9 cellular contexts compared by ENCODE assay signal in genomic region chr1:206545351-206545750, GRCh38. TPM values are rescaled to one million over a fixed set of nuclear protein-coding genes. Genes with fewer than 3 reads are reported as not detected.
DNase-seq lines count a peak whose midpoint lies in the region; ATAC-seq and TF ChIP-seq lines count a peak whose summit lies in the region.
"Had no signal": no experiment of that assay in that cellular context is flagged by ENCODE, and none has a peak within 500 bp of the region (broad histone marks: within the 10 kb centered on the region; RNA-seq: fewer than 3 reads in every experiment).

No MANE protein-coding gene starts in this region.

- peak; percentile 5 for ATAC-seq in activated CD8-positive, alpha-beta memory T cell treated with anti-CD3 and anti-CD28 coated beads, Interleukin-2, amount 10 ng/mL, durations not matched to agents 7 days and 5 days
- ATAC-seq in T-helper 17 cell = peak; percentile 27
- peak; percentile 14 for ATAC-seq in memory B cell (ENCODE audit: low read depth)

- H3K4me2 ChIP-seq in BLaER1 = peak overlapping the region; percentile 89; the same call in 1 of the 2 replicates

- no peaks in the 10 kb centered on the region for H3K27me3 Mint-ChIP-seq in activated CD8-positive, alpha-beta memory T cell treated with anti-CD3 and anti-CD28 coated beads, Interleukin-2, amount 10 ng/mL, durations not matched to agents 7 days and 5 days
- no peaks in the 10 kb centered on the region for H3K27me3 Mint-ChIP-seq in T-helper 17 cell
- H3K27me3 Mint-ChIP-seq in memory B cell = no peaks in the 10 kb centered on the region

- H3K4me1 ChIP-seq in BLaER1 (peaks cover 79% of the 10 kb centered on the region), HAP-1 (no peaks in the 10 kb centered on the region)

- H4K20me1 ChIP-seq in BLaER1 = no peaks in the 10 kb centered on the region

- H3K4me1 Mint-ChIP-seq in activated CD8-positive, alpha-beta memory T cell treated with anti-CD3 and anti-CD28 coated beads, Interleukin-2, amount 10 ng/mL, durations not matched to agents 7 days and 5 days = peaks cover 13% of the 10 kb centered on the region
- H3K4me1 Mint-ChIP-seq in T-helper 17 cell (peaks cover 17% of the 10 kb centered on the region), memory B cell (peaks cover 2% of the 10 kb centered on the region)

- H3K4me3 ChIP-seq in BLaER1 = no peak overlapping the region
- no peak overlapping the region for H3K4me3 ChIP-seq in HAP-1

- H3K36me3 ChIP-seq in BLaER1 (peaks cover 26% of the 10 kb centered on the region), HAP-1 (replicated peaks) (no peaks in the 10 kb centered on the region)

- H3K9me3 ChIP-seq in BLaER1 = peaks cover 4% of the 10 kb centered on the region; the same call in 1 of the 2 replicates
- no peaks in the 10 kb centered on the region for H3K9me3 ChIP-seq in T-helper 17 cell (ENCODE audit: control insufficient read depth, low read length, poor library complexity, severe bottlenecking)
- H3K9me3 ChIP-seq in HAP-1 = no peaks in the 10 kb centered on the region

- DNase-seq in activated CD8-positive, alpha-beta memory T cell treated with anti-CD3 and anti-CD28 coated beads, Interleukin-2, amount 10 ng/mL, durations not matched to agents 7 days and 5 days = no peak
- no peak for DNase-seq in activated CD8-positive, alpha-beta memory T cell treated with anti-CD3 and anti-CD28 coated beads for 24 hours
- no peak for DNase-seq in T-helper 17 cell
- DNase-seq in memory B cell (ENCODE audit: low spot score in 2 of 2) = no peak
- DNase-seq in HEK293T (ENCODE audit: extremely low spot score) = no peak
- DNase-seq in HAP-1 (ENCODE audit: low spot score in 2 of 2) = no peak
- no peak for DNase-seq in GOT3 (lab: John Stamatoyannopoulos, UW)
- DNase-seq: NCI-H748 treated with DMSO at 0.1 percent for 48 hours had no signal

- POLR2A ChIA-PET in HEK293T (lab: Yijun Ruan, JAX) = interaction anchor here (1.4 kb wide), 1 partner anchor 90 kb away, joined by 3 read pairs; the partner anchor contains the start of gene DYRK3

- H3K27ac Mint-ChIP-seq in activated CD8-positive, alpha-beta memory T cell treated with anti-CD3 and anti-CD28 coated beads, Interleukin-2, amount 10 ng/mL, durations not matched to agents 7 days and 5 days = no peak overlapping the region
- H3K27ac Mint-ChIP-seq in T-helper 17 cell (peak overlapping the region; percentile 37), memory B cell (no peak overlapping the region)

- H3K27me3 ChIP-seq in BLaER1 (no peaks in the 10 kb centered on the region), HAP-1 (ENCODE audit: low read depth) (no peaks in the 10 kb centered on the region)

- no peak overlapping the region for H3K4me3 Mint-ChIP-seq in activated CD8-positive, alpha-beta memory T cell treated with anti-CD3 and anti-CD28 coated beads, Interleukin-2, amount 10 ng/mL, durations not matched to agents 7 days and 5 days
- H3K4me3 Mint-ChIP-seq in T-helper 17 cell (no peak overlapping the region), memory B cell (no peak overlapping the region)

- in situ Hi-C loops in HAP-1 (cut with MboI; ENCODE audit: low sequenced_read_pairs) = loop anchor here (5.0 kb wide), 1 partner anchor 42 kb away; no protein-coding TSS in a partner anchor

- CTCF ChIA-PET in activated CD8-positive, alpha-beta memory T cell treated with anti-CD3 and anti-CD28 coated beads, Interleukin-2, amount 10 ng/mL, durations not matched to agents 7 days and 5 days (lab: Charles Lee) = interaction anchor here (0.7 to 15.9 kb wide), 46 partner anchors 10 to 147 kb away, joined by 3 to 381 read pairs (median 6); partner anchors contain the start of genes DYRK3, EIF2D, IKBKE and RASSF5
- CTCF ChIA-PET in HEK293T (lab: Yijun Ruan, JAX) = interaction anchor here (0.6 to 2.9 kb wide), 11 partner anchors 8 to 55 kb away, joined by 3 to 19 read pairs (median 4); no protein-coding TSS in a partner anchor

- H3K9me3 Mint-ChIP-seq in activated CD8-positive, alpha-beta memory T cell treated with anti-CD3 and anti-CD28 coated beads, Interleukin-2, amount 10 ng/mL, durations not matched to agents 7 days and 5 days (ENCODE audit: low read depth) = no peaks in the 10 kb centered on the region
- no peaks in the 10 kb centered on the region for H3K9me3 Mint-ChIP-seq in memory B cell

- no peak overlapping the region for H3K9ac ChIP-seq in BLaER1

- no peaks in the 10 kb centered on the region for H3K36me3 Mint-ChIP-seq in activated CD8-positive, alpha-beta memory T cell treated with anti-CD3 and anti-CD28 coated beads, Interleukin-2, amount 10 ng/mL, durations not matched to agents 7 days and 5 days
- H3K36me3 Mint-ChIP-seq in T-helper 17 cell (ENCODE audit: low read depth) (peaks cover 2% of the 10 kb centered on the region), memory B cell (no peaks in the 10 kb centered on the region)

- no peak overlapping the region for H3K27ac ChIP-seq in BLaER1

TF ChIP-seq in HEK293T, 16 proteins besides CTCF, POLR2A, EP300 and RAD21:
- TF ChIP-seq ARNT (IDR thresholded peaks at IDR 0.05) (no peak), SP1 (IDR thresholded peaks at IDR 0.05) (no peak), TARDBP (IDR thresholded peaks at IDR 0.05) (no peak), FOXK2 (IDR thresholded peaks at IDR 0.05) (no peak), HDGF (IDR thresholded peaks at IDR 0.05; ENCODE audit: borderline replicate concordance) (no peak), L3MBTL2 (conservative IDR thresholded peaks at IDR 0.05) (no peak), FOXM1 (IDR thresholded peaks at IDR 0.05; ENCODE audit: borderline replicate concordance) (no peak), ELF4 (IDR thresholded peaks at IDR 0.05) (no peak), LEF1 (IDR thresholded peaks at IDR 0.05; ENCODE audit: borderline replicate concordance) (no peak), SUZ12 (IDR thresholded peaks at IDR 0.05) (no peak), ZNF384 (IDR thresholded peaks at IDR 0.05) (no peak), BHLHE40 (IDR thresholded peaks at IDR 0.05; ENCODE audit: borderline replicate concordance) (no peak), CTBP1 (IDR thresholded peaks at IDR 0.05; ENCODE audit: borderline replicate concordance) (no peak), FOXA1 (IDR thresholded peaks at IDR 0.05) (no peak), NFRKB (IDR thresholded peaks at IDR 0.05) (no peak)
- TF ChIP-seq, protein P1, sequence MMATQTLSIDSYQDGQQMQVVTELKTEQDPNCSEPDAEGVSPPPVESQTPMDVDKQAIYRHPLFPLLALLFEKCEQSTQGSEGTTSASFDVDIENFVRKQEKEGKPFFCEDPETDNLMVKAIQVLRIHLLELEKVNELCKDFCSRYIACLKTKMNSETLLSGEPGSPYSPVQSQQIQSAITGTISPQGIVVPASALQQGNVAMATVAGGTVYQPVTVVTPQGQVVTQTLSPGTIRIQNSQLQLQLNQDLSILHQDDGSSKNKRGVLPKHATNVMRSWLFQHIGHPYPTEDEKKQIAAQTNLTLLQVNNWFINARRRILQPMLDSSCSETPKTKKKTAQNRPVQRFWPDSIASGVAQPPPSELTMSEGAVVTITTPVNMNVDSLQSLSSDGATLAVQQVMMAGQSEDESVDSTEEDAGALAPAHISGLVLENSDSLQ (IDR thresholded peaks at IDR 0.05) = no peak

RNA-seq across cellular contexts. Expression of gene RASSF5, which starts 38.0 kb away (rescaled TPM):
- total RNA-seq in activated CD8-positive, alpha-beta memory T cell treated with anti-CD3 and anti-CD28 coated beads, Interleukin-2, amount 10 ng/mL, durations not matched to agents 7 days and 5 days = 100 to 1,000 TPM; 184 to 216 TPM
- 100 to 1,000 TPM; 177 to 188 TPM for total RNA-seq in T-helper 17 cell
